In the genomic region with DNA sequence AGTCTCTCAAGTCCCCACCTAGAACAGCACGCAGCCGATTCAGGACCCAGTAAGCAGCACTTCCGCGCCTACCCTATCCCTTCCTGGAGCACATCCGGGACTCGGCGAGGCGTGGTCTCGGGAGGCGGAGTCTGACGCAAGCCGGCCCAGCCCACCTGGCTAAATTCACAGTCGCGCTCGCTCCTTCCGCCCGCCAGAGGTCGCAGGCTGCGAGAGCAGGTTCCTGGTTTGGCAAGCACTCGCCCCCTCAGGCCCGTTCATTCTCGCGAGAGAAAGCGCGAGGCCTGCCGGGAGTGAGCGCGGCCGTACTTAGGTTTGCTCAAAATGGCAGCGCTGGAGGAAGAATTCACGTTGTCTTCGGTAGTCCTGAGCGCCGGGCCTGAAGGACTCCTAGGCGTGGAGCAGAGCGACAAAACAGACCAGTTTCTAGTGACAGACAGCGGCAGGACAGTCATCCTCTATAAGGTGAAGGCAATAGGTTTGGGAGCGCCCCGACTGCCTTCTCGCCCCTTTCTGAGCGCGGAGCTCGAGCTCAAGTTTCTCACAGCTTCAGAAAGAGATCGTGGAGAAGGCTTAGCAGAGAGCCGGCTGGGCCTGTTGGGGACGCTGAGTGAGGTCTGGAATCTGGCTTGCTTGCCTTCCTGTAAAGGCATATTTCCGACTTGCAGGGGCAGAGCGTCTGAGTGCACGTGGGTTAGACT, we compare ENCODE assay signal across 1 cellular context.
TF ChIP-seq lines count a peak whose summit lies in the region.

A gene (plus strand): TSS at position 313 of the 701 bp plus-strand sequence. CDS start 12 bp downstream, at position 325.

TF ChIP-seq in SK-N-SH, 30 proteins besides CTCF, POLR2A, EP300 and RAD21 (continued from another document):
- TF ChIP-seq, protein P1, sequence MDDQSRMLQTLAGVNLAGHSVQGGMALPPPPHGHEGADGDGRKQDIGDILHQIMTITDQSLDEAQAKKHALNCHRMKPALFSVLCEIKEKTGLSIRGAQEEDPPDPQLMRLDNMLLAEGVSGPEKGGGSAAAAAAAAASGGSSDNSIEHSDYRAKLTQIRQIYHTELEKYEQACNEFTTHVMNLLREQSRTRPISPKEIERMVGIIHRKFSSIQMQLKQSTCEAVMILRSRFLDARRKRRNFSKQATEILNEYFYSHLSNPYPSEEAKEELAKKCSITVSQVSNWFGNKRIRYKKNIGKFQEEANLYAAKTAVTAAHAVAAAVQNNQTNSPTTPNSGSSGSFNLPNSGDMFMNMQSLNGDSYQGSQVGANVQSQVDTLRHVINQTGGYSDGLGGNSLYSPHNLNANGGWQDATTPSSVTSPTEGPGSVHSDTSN (IDR thresholded peaks at IDR 0.05), result 0 out of 2 replicates have a peak, but pooled peaks have one; percentile 18
- TF ChIP-seq GATA2 (CRISPR knock-in tag; IDR thresholded peaks at IDR 0.05), result no peak
- TF ChIP-seq ELF1 (IDR thresholded peaks at IDR 0.05), result peak; percentile 97
- TF ChIP-seq, protein P2, sequence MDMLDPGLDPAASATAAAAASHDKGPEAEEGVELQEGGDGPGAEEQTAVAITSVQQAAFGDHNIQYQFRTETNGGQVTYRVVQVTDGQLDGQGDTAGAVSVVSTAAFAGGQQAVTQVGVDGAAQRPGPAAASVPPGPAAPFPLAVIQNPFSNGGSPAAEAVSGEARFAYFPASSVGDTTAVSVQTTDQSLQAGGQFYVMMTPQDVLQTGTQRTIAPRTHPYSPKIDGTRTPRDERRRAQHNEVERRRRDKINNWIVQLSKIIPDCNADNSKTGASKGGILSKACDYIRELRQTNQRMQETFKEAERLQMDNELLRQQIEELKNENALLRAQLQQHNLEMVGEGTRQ (IDR thresholded peaks at IDR 0.05; ENCODE audit: borderline replicate concordance, low read depth, low read length), result no peak
- TF ChIP-seq, protein P3, sequence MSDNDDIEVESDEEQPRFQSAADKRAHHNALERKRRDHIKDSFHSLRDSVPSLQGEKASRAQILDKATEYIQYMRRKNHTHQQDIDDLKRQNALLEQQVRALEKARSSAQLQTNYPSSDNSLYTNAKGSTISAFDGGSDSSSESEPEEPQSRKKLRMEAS (IDR thresholded peaks at IDR 0.05; ENCODE audit: low read depth), result peak; percentile 92
- peak; percentile 98 for TF ChIP-seq MXI1 (IDR thresholded peaks at IDR 0.05; ENCODE audit: low read depth, low read length)
- peak; percentile 68; the same call in 1 of the 2 replicates for TF ChIP-seq TCF12 (IDR thresholded peaks at IDR 0.05)
- TF ChIP-seq CHD2 (IDR thresholded peaks at IDR 0.05; ENCODE audit: low read length, partially characterized antibody), result peak; percentile 100
- TF ChIP-seq YY1 (IDR thresholded peaks at IDR 0.05; ENCODE audit: low read depth), result peak; percentile 98
- peak; percentile 99 for TF ChIP-seq SIN3A (IDR thresholded peaks at IDR 0.05; ENCODE audit: borderline replicate concordance, low read depth, low read length)
- peak; percentile 82 for TF ChIP-seq GABPA (IDR thresholded peaks at IDR 0.05; ENCODE audit: low read depth)
- peak; percentile 100 for TF ChIP-seq POLR2AphosphoS5 (IDR thresholded peaks at IDR 0.05; ENCODE audit: low read depth, low read length)
- peak; percentile 56 for TF ChIP-seq NRF1 (IDR thresholded peaks at IDR 0.05; ENCODE audit: low read depth, low read length)
- TF ChIP-seq TEAD4 (IDR thresholded peaks at IDR 0.05; ENCODE audit: borderline replicate concordance, insufficient read depth), result 0 out of 2 replicates have a peak, but pooled peaks have one; percentile 31
- no peak for TF ChIP-seq FOSL2 (IDR thresholded peaks at IDR 0.05; ENCODE audit: borderline replicate concordance, low read depth)
